In genomic region chr14:68806526-68807147, GRCh38 we compare ENCODE assay signal across 8 cellular contexts. TPM values are rescaled to one million over a fixed set of nuclear protein-coding genes. Genes with fewer than 3 reads are reported as not detected.
A peak's percentile ranks its signal among the peaks of the same experiment; 100 is the strongest.
DNase-seq lines count a peak whose midpoint lies in the region; ATAC-seq and TF ChIP-seq lines count a peak whose summit lies in the region.

No MANE protein-coding gene starts in this region.

- H3K4me1 ChIP-seq in SJCRH30: peaks cover 13% of the 10 kb centered on the region
- H3K4me1 ChIP-seq in heart left ventricle: peaks cover 0 to 44% (median 18%) of the 10 kb centered on the region in 12 donors
- H3K4me1 ChIP-seq in gastrocnemius medialis: peaks cover 13 to 15% of the 10 kb centered on the region in 2 donors

- intact Hi-C loops in heart left ventricle (cut with DNase I) (no loop called here), gastrocnemius medialis (cut with DNase I; ENCODE audit: low total_unique reads) (no loop called here)

- no peak for TF ChIP-seq POLR2A in heart left ventricle (IDR thresholded peaks at IDR 0.05)
- TF ChIP-seq POLR2A in gastrocnemius medialis (IDR thresholded peaks at IDR 0.05): no peak

- TF ChIP-seq CTCF in GM13977 (IDR thresholded peaks at IDR 0.05; ENCODE audit: extremely low read depth, insufficient read depth, missing control alignments): no peak
- no peak for TF ChIP-seq CTCF in heart left ventricle (IDR thresholded peaks at IDR 0.05)
- TF ChIP-seq CTCF in gastrocnemius medialis (IDR thresholded peaks at IDR 0.05 in 4 of 5, conservative IDR thresholded peaks at IDR 0.05 in 1 of 5): no peak

- H3K4me3 ChIP-seq in SJCRH30 (no peak overlapping the region), heart left ventricle (no peak overlapping the region), gastrocnemius medialis (no peak overlapping the region)

- DNase-seq in GM13977 (ENCODE audit: low spot score): peak; percentile 45
- peak in 1 of 2 experiments; percentile 71 for DNase-seq in SJCRH30
- DNase-seq in heart left ventricle: peak in 1 of 5 donors; percentile 38
- peak in 1 of 2 donors; percentile 12 for DNase-seq in gastrocnemius medialis
- no peak for DNase-seq in GF-D8 (lab: John Stamatoyannopoulos, UW)
- DNase-seq in kidney glomerular epithelial cell (lab: John Stamatoyannopoulos, UW): no peak
- no peak for DNase-seq in NCI-H2107 treated with DMSO at 0.1 percent for 48 hours (lab: John Stamatoyannopoulos, UW; ENCODE audit: unreplicated experiment)

- H3K9me3 ChIP-seq in SJCRH30 (replicated peaks) (peaks cover 24% of the 10 kb centered on the region), heart left ventricle (peaks cover 0 to 13% (median 1%) of the 10 kb centered on the region in 12 donors), gastrocnemius medialis (no peaks in the 10 kb centered on the region)

- in situ Hi-C loops in GM13977 (cut with MboI; ENCODE audit: low pct_unique_long_range_greater_than_20kb, low sequenced_read_pairs, unreplicated experiment): no loop called here
- in situ Hi-C loops in gastrocnemius medialis (cut with MboI; ENCODE audit: low sequenced_read_pairs in 4 of 4): no loop called here

- ATAC-seq in heart left ventricle (peak; percentile 66 to 86 (median 84)), gastrocnemius medialis (peak in 1 of 2 donors; percentile 21), HG02623 (IDR thresholded peaks at IDR 0.05; ENCODE audit: unreplicated experiment) (no peak)

- 73 to 77% (median 75%) methylated on average over 4 of the region's 4 CpGs for WGBS in heart left ventricle, 4 donors

- H3K27ac ChIP-seq in SJCRH30: peak overlapping the region; percentile 88
- H3K27ac ChIP-seq in heart left ventricle: peak overlapping the region; percentile 39 to 89 (median 66)
- H3K27ac ChIP-seq in gastrocnemius medialis: peak overlapping the region; percentile 41 to 70 (median 54)

- no peaks in the 10 kb centered on the region for H3K36me3 ChIP-seq in SJCRH30
- no peaks in the 10 kb centered on the region for H3K36me3 ChIP-seq in heart left ventricle
- H3K36me3 ChIP-seq in gastrocnemius medialis: no peaks in the 10 kb centered on the region

- H3K27me3 ChIP-seq in SJCRH30 (no peaks in the 10 kb centered on the region), heart left ventricle (no peaks in the 10 kb centered on the region), gastrocnemius medialis (no peaks in the 10 kb centered on the region)

RNA-seq across cellular contexts. Expression of gene ZFP36L1, which starts 13.8 kb away (rescaled TPM):
- total RNA-seq in SJCRH30 (2014; rRNA removed; shearing (Covaris generic)): 67.4 and 70.3 TPM in 2 replicates
- total RNA-seq in heart left ventricle (100 to 1,000 TPM in 3 of 9 donors, 10 to 100 TPM in 6; 47.8 to 183 (median 68.9) TPM), gastrocnemius medialis (100 to 1,000 TPM in 3 of 4 donors, 10 to 100 TPM in 1; 60.2 to 196 (median 125) TPM)
- 10 to 100 TPM; 21.2 to 84.5 TPM for polyA plus RNA-seq in heart left ventricle
